ENCODE assay signal across 8 cellular contexts in the genomic region with DNA sequence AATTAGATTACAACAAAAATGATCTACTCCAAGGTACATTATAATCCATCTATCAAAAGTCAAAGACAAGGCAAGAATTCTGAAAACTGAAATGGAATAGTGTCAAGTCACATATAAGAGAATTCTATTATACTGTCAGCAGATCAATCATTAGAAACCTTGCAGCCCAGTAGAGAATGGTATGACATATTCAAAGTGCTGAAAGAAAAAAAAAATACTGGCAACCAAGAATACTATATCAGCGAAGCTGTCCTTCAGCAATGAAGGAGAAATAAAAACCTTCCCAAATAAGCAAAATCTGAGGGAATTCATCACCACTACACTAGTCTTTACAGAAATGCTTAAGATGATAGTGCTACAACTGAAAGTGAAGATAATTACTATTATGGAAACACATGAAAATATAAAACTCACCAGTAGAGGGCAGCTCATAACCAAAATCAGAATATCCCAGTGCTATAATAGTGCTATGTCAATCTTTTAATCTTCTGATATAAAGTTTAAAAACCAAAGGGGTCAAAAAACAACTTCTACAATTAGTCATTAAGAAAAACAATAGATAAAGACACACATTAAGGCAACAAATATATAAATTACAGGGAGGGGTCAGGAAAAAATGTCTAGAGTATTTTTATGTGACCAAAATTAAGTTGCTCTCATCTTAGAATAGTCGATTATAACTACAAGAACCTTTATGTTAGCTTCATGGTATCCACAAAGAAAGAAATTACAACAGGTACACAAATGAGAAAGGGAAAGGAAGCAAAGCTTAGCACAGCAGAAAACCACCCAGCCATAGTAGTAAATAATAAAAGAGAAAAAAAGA.
DNase-seq lines count a peak whose midpoint lies in the region; ATAC-seq and TF ChIP-seq lines count a peak whose summit lies in the region.

No MANE protein-coding gene starts in this region.

- no peaks in the 10 kb centered on the region for H3K4me1 Mint-ChIP-seq in type B pancreatic cell (ENCODE audit: unreplicated experiment)
- H3K4me1 Mint-ChIP-seq in effector memory CD8-positive, alpha-beta T cell (ENCODE audit: low read depth in 2 of 2): no peaks in the 10 kb centered on the region

- 47 to 54% (median 52%) methylated on average over 2 of the region's 2 CpGs for WGBS in heart left ventricle, 4 donors

- H3K27me3 Mint-ChIP-seq in type B pancreatic cell: peaks cover 3% of the 10 kb centered on the region
- H3K27me3 Mint-ChIP-seq in effector memory CD8-positive, alpha-beta T cell: no peaks in the 10 kb centered on the region

- intact Hi-C loops in left ventricle myocardium inferior (cut with micrococcal nuclease): no loop called here
- intact Hi-C loops in heart left ventricle (cut with DNase I): no loop called here
- intact Hi-C loops in sciatic nerve (cut with DNase I): no loop called here

- no peaks in the 10 kb centered on the region for H3K27me3 ChIP-seq in left ventricle myocardium inferior (ENCODE audit: low read depth)
- no peaks in the 10 kb centered on the region for H3K27me3 ChIP-seq in heart left ventricle
- no peaks in the 10 kb centered on the region for H3K27me3 ChIP-seq in adipocyte (replicated peaks; ENCODE audit: control insufficient read depth, insufficient read depth, low read length)

- H3K9ac ChIP-seq in adipocyte (ENCODE audit: low read length): no peak overlapping the region

- DNase-seq in left ventricle myocardium inferior: no peak
- DNase-seq in heart left ventricle: no peak
- peak; percentile 5 for DNase-seq in adipocyte (ENCODE audit: low read depth)
- DNase-seq in type B pancreatic cell (ENCODE audit: extremely low spot score, unreplicated experiment): no peak
- DNase-seq in effector memory CD8-positive, alpha-beta T cell: no peak
- no peak for DNase-seq in sciatic nerve (ENCODE audit: low spot score)

- no peak for TF ChIP-seq POLR2A in heart left ventricle (IDR thresholded peaks at IDR 0.05)

- H3K4me1 ChIP-seq in left ventricle myocardium inferior (no peaks in the 10 kb centered on the region), heart left ventricle (no peaks in the 10 kb centered on the region), adipocyte (ENCODE audit: control insufficient read depth, insufficient read depth, low read length) (no peaks in the 10 kb centered on the region)

- peaks cover 12% of the 10 kb centered on the region for H3K36me3 Mint-ChIP-seq in type B pancreatic cell
- no peaks in the 10 kb centered on the region for H3K36me3 Mint-ChIP-seq in effector memory CD8-positive, alpha-beta T cell (ENCODE audit: insufficient read depth)

- no peak overlapping the region for H3K27ac Mint-ChIP-seq in type B pancreatic cell
- no peak overlapping the region for H3K27ac Mint-ChIP-seq in effector memory CD8-positive, alpha-beta T cell

- H3K9me3 Mint-ChIP-seq in type B pancreatic cell: peaks cover 13% of the 10 kb centered on the region
- H3K9me3 Mint-ChIP-seq in effector memory CD8-positive, alpha-beta T cell: peaks cover 6 to 29% of the 10 kb centered on the region in 2 donors

- H3K4me3 Mint-ChIP-seq in type B pancreatic cell: no peak overlapping the region
- H3K4me3 Mint-ChIP-seq in effector memory CD8-positive, alpha-beta T cell: no peak overlapping the region

- H3K9me3 ChIP-seq in left ventricle myocardium inferior (replicated peaks) (peaks cover 29% of the 10 kb centered on the region), heart left ventricle (peaks cover 0 to 28% (median 14%) of the 10 kb centered on the region in 12 donors), adipocyte (ENCODE audit: control insufficient read depth, low read length) (peaks cover 5% of the 10 kb centered on the region)

- ATAC-seq in heart left ventricle: no peak
- peak; percentile 86 for ATAC-seq in HG03175 (IDR thresholded peaks at IDR 0.05; ENCODE audit: unreplicated experiment)
- ATAC-seq in effector memory CD8-positive, alpha-beta T cell (replicated peaks): no peak
- no peak for ATAC-seq in sciatic nerve
- ATAC-seq in GM19397 (IDR thresholded peaks at IDR 0.05; ENCODE audit: unreplicated experiment): no peak

- TF ChIP-seq CTCF in left ventricle myocardium inferior (IDR thresholded peaks at IDR 0.05; ENCODE audit: borderline replicate concordance) (peak; percentile 15), heart left ventricle (IDR thresholded peaks at IDR 0.05) (peak in 5 of 12 donors; percentile 6 to 27 (median 12)), type B pancreatic cell (conservative IDR thresholded peaks at IDR 0.05) (peak; percentile 79)

- H3K27ac ChIP-seq in left ventricle myocardium inferior (replicated peaks) (no peak overlapping the region), heart left ventricle (no peak overlapping the region)

- H3K36me3 ChIP-seq in left ventricle myocardium inferior: no peaks in the 10 kb centered on the region
- H3K36me3 ChIP-seq in heart left ventricle: no peaks in the 10 kb centered on the region
- H3K36me3 ChIP-seq in adipocyte (ENCODE audit: control insufficient read depth, insufficient read depth, low read length, severe bottlenecking): no peaks in the 10 kb centered on the region

- H3K4me3 ChIP-seq in left ventricle myocardium inferior (no peak overlapping the region), heart left ventricle (no peak overlapping the region), adipocyte (ENCODE audit: low read length) (no peak overlapping the region)
